Comparison of ENCODE assay signal across 24 cellular contexts in the genomic region with DNA sequence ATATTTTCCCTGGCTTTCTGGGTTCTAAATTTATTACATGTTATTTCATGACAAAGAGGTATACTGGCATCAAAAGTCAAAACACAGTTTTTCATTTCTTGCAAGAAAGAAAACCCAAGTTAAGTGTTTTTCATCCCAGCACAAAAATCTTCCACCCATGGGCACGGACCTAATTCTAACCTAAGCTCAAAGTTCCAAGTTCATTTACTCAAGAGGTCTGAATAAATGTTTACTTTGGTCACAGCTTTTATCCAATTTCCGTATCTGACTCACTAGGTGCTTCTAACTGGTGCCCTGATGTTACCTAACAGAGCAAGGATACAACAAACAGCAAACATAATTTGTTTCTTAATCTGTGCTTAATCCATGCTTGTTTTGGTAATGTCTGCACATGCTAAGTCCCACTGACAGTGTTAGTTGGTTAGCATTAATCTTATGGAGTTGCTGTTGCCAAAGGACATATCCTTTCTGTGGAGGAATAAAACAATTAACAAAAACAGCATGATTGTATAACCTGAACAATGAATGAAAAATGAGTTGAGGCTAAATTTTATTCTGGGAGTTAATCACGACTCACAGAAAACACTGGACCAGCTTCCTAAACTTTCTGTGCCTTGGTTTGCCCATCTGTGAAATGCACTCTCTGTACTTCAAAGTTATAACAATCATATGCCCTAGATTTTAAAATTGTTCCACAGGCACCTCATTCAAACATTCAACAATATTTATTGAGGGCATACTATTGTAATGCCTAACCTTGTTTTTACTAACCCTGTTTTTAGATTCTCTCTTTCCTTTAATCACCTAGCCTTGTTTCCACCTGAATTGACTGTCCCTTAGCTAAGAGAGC. TPM values are rescaled to one million over a fixed set of nuclear protein-coding genes. Genes with fewer than 3 reads are reported as not detected.
A peak's percentile ranks its signal among the peaks of the same experiment; 100 is the strongest.
DNase-seq lines count a peak whose midpoint lies in the region; ATAC-seq and TF ChIP-seq lines count a peak whose summit lies in the region.
"Had no signal": no experiment of that assay in that cellular context is flagged by ENCODE, and none has a peak within 500 bp of the region (broad histone marks: within the 10 kb centered on the region; RNA-seq: fewer than 3 reads in every experiment).

No MANE protein-coding gene starts in this region.

- no peaks in the 10 kb centered on the region for H3K9me3 ChIP-seq in PC-3 (ENCODE audit: low read length)
- peaks cover 0 to 8% of the 10 kb centered on the region in 2 donors for H3K9me3 ChIP-seq in left lung
- no peaks in the 10 kb centered on the region for H3K9me3 ChIP-seq in upper lobe of right lung
- H3K9me3 ChIP-seq in sigmoid colon = no peaks in the 10 kb centered on the region
- H3K9me3 ChIP-seq: SK-N-SH had no signal

- no peak for TF ChIP-seq POLR2A in sigmoid colon (IDR thresholded peaks at IDR 0.05)

- no peaks in the 10 kb centered on the region for H3K36me3 Mint-ChIP-seq in activated naive CD4-positive, alpha-beta T cell treated with anti-CD3 and anti-CD28 coated beads, Interleukin-2, amount 50 U/mL, for 24 hours
- H3K36me3 Mint-ChIP-seq in activated naive CD4-positive, alpha-beta T cell treated with anti-CD3 and anti-CD28 coated beads, Interleukin-2, amount 10 ng/mL, durations not matched to agents 7 days and 5 days = no peaks in the 10 kb centered on the region
- H3K36me3 Mint-ChIP-seq in endothelial cell (ENCODE audit: low read depth, unreplicated experiment) = peaks cover 14% of the 10 kb centered on the region
- H3K36me3 Mint-ChIP-seq: activated naive CD8-positive, alpha-beta T cell treated with anti-CD3 and anti-CD28 coated beads for 36 hours; IgD-negative memory B cell; memory B cell had no signal

- H3K27ac ChIP-seq in PC-3 (ENCODE audit: low read length) (peak overlapping the region; percentile 62), left lung (peak overlapping the region; percentile 33 to 49), upper lobe of right lung (peak overlapping the region; percentile 65), sigmoid colon (no peak overlapping the region)

- no peak overlapping the region for H2AFZ ChIP-seq in PC-3 (ENCODE audit: low read length)

- H3K4me2 ChIP-seq in PC-3 (ENCODE audit: low read length) = peak overlapping the region; percentile 61
- H3K4me2 ChIP-seq: SK-N-SH had no signal

- peak overlapping the region; percentile 17; the same call in 1 of the 2 replicates for H3K4me3 ChIP-seq in PC-3 (ENCODE audit: low read length)
- no peak overlapping the region for H3K4me3 ChIP-seq in left lung
- no peak overlapping the region for H3K4me3 ChIP-seq in upper lobe of right lung
- H3K4me3 ChIP-seq in sigmoid colon = no peak overlapping the region
- H3K4me3 ChIP-seq: HAP-1 had no signal

- no peaks in the 10 kb centered on the region for H3K9me3 Mint-ChIP-seq in activated naive CD4-positive, alpha-beta T cell treated with anti-CD3 and anti-CD28 coated beads, Interleukin-2, amount 50 U/mL, for 24 hours
- H3K9me3 Mint-ChIP-seq in activated naive CD4-positive, alpha-beta T cell treated with anti-CD3 and anti-CD28 coated beads, Interleukin-2, amount 10 ng/mL, durations not matched to agents 7 days and 5 days = peaks cover 5% of the 10 kb centered on the region
- H3K9me3 Mint-ChIP-seq in endothelial cell (ENCODE audit: unreplicated experiment) = no peaks in the 10 kb centered on the region
- H3K9me3 Mint-ChIP-seq: activated naive CD8-positive, alpha-beta T cell treated with anti-CD3 and anti-CD28 coated beads for 36 hours; IgD-negative memory B cell; memory B cell had no signal

- WGBS in sigmoid colon, 2 donors = 12 to 60% methylated on average over 3 of the region's 3 CpGs

- peaks cover 2% of the 10 kb centered on the region for H3K27me3 Mint-ChIP-seq in activated naive CD4-positive, alpha-beta T cell treated with anti-CD3 and anti-CD28 coated beads, Interleukin-2, amount 50 U/mL, for 24 hours
- H3K27me3 Mint-ChIP-seq in activated naive CD4-positive, alpha-beta T cell treated with anti-CD3 and anti-CD28 coated beads, Interleukin-2, amount 10 ng/mL, durations not matched to agents 7 days and 5 days = peaks cover 18% of the 10 kb centered on the region
- H3K27me3 Mint-ChIP-seq in endothelial cell (ENCODE audit: unreplicated experiment) = peaks cover 5% of the 10 kb centered on the region
- H3K27me3 Mint-ChIP-seq: IgD-negative memory B cell, memory B cell had no signal

- peaks cover 5% of the 10 kb centered on the region for H3K4me1 Mint-ChIP-seq in activated naive CD4-positive, alpha-beta T cell treated with anti-CD3 and anti-CD28 coated beads, Interleukin-2, amount 50 U/mL, for 24 hours
- H3K4me1 Mint-ChIP-seq in activated naive CD4-positive, alpha-beta T cell treated with anti-CD3 and anti-CD28 coated beads, Interleukin-2, amount 10 ng/mL, durations not matched to agents 7 days and 5 days = peaks cover 8% of the 10 kb centered on the region
- H3K4me1 Mint-ChIP-seq in endothelial cell (ENCODE audit: unreplicated experiment) = peaks cover 8% of the 10 kb centered on the region
- H3K4me1 Mint-ChIP-seq: nephron had no signal

- TF ChIP-seq EP300 in sigmoid colon (IDR thresholded peaks at IDR 0.05) = no peak

- DNase-seq in activated naive CD4-positive, alpha-beta T cell treated with anti-CD3 and anti-CD28 coated beads, Interleukin-2, amount 10 ng/mL, durations not matched to agents 7 days and 5 days = no peak
- DNase-seq in PC-3 (peak; percentile 81), left lung (no peak), upper lobe of right lung (no peak), omental fat pad (ENCODE audit: low spot score) (no peak), endothelial cell (ENCODE audit: low spot score) (no peak), sigmoid colon (no peak)
- DNase-seq: ACHN; activated naive CD8-positive, alpha-beta T cell treated with anti-CD3 and anti-CD28 coated beads for 36 hours; C1 segment of cervical spinal cord; hippocampal formation; islet precursor cell; NCI-H2081; NCI-H526; SK-N-SH; stimulated activated CD4-positive, alpha-beta T cell treated with anti-CD3 and anti-CD28 coated beads, Interleukin-12 subunit alpha, Interleukin-12 subunit beta, amount 100 ng/mL, for 4 hours; stimulated activated CD8-positive, alpha-beta memory T cell treated with anti-CD3 and anti-CD28 coated beads, Interleukin-4, amount 100 ng/mL, for 48 hours; substantia nigra; T-helper 9 cell had no signal

- no peak overlapping the region for H3K4me3 Mint-ChIP-seq in activated naive CD4-positive, alpha-beta T cell treated with anti-CD3 and anti-CD28 coated beads, Interleukin-2, amount 50 U/mL, for 24 hours
- no peak overlapping the region for H3K4me3 Mint-ChIP-seq in activated naive CD4-positive, alpha-beta T cell treated with anti-CD3 and anti-CD28 coated beads, Interleukin-2, amount 10 ng/mL, durations not matched to agents 7 days and 5 days
- H3K4me3 Mint-ChIP-seq in endothelial cell (ENCODE audit: unreplicated experiment) = no peak overlapping the region
- H3K4me3 Mint-ChIP-seq: activated naive CD8-positive, alpha-beta T cell treated with anti-CD3 and anti-CD28 coated beads for 36 hours; IgD-negative memory B cell; memory B cell; nephron had no signal

- intact Hi-C loops in PC-3 (cut with micrococcal nuclease) = no loop called here
- intact Hi-C loops in left lung (cut with DNase I) = no loop called here
- intact Hi-C loops in upper lobe of right lung (cut with DNase I) = no loop called here
- intact Hi-C loops in sigmoid colon (cut with DNase I) = no loop called here

- BruUV-seq in PC-3 (replicated peaks; lab: Mats Ljungman, UMichigan) = no TSS peak

- H3K4me1 ChIP-seq in PC-3 (ENCODE audit: insufficient read depth, low read length) (peaks cover 31% of the 10 kb centered on the region), left lung (peaks cover 3 to 13% of the 10 kb centered on the region in 2 donors), upper lobe of right lung (peaks cover 17% of the 10 kb centered on the region), sigmoid colon (peaks cover 0 to 4% (median 0%) of the 10 kb centered on the region in 4 donors)

- no peaks in the 10 kb centered on the region for H3F3A ChIP-seq in PC-3 (ENCODE audit: low read length, unreplicated experiment)

- TF ChIP-seq CTCF in PC-3 (conservative IDR thresholded peaks at IDR 0.05; ENCODE audit: low read depth, low read length) (no peak), left lung (IDR thresholded peaks at IDR 0.05) (no peak), upper lobe of right lung (IDR thresholded peaks at IDR 0.05) (no peak), omental fat pad (IDR thresholded peaks at IDR 0.05) (no peak), endothelial cell (IDR thresholded peaks at IDR 0.05; ENCODE audit: unreplicated experiment) (no peak), sigmoid colon (IDR thresholded peaks at IDR 0.05) (no peak)

- H3K27me3 ChIP-seq in PC-3 (ENCODE audit: low read length) = no peaks in the 10 kb centered on the region
- no peaks in the 10 kb centered on the region for H3K27me3 ChIP-seq in left lung
- no peaks in the 10 kb centered on the region for H3K27me3 ChIP-seq in upper lobe of right lung
- H3K27me3 ChIP-seq in sigmoid colon = no peaks in the 10 kb centered on the region

- H3K79me2 ChIP-seq in PC-3 (ENCODE audit: low read length) = peaks cover 3% of the 10 kb centered on the region

- CTCF ChIA-PET in activated naive CD4-positive, alpha-beta T cell treated with anti-CD3 and anti-CD28 coated beads, Interleukin-2, amount 10 ng/mL, durations not matched to agents 7 days and 5 days (lab: Charles Lee) = no interaction called here
- CTCF ChIA-PET in PC-3 (lab: Charles Lee) = interaction anchor here (0.8 to 1.9 kb wide), 2 partner anchors 13 to 65 kb away, joined by 3 to 9 read pairs; partner anchors contain the start of gene FMO5

- H3K36me3 ChIP-seq in PC-3 (ENCODE audit: low read depth, low read length) (no peaks in the 10 kb centered on the region), left lung (no peaks in the 10 kb centered on the region), upper lobe of right lung (no peaks in the 10 kb centered on the region), sigmoid colon (no peaks in the 10 kb centered on the region)
- H3K36me3 ChIP-seq: HAP-1 had no signal

- H3K9ac ChIP-seq in PC-3 (ENCODE audit: low read length) = no peak overlapping the region
- H3K9ac ChIP-seq: SK-N-SH had no signal

- peak; percentile 17 for ATAC-seq in PC-3
- ATAC-seq in left lung = peak; percentile 20
- no peak for ATAC-seq in upper lobe of right lung
- no peak for ATAC-seq in omental fat pad (ENCODE audit: low FRiP score)

- peak overlapping the region; percentile 60 for H3K27ac Mint-ChIP-seq in activated naive CD4-positive, alpha-beta T cell treated with anti-CD3 and anti-CD28 coated beads, Interleukin-2, amount 50 U/mL, for 24 hours
- no peak overlapping the region for H3K27ac Mint-ChIP-seq in activated naive CD4-positive, alpha-beta T cell treated with anti-CD3 and anti-CD28 coated beads, Interleukin-2, amount 10 ng/mL, durations not matched to agents 7 days and 5 days
- no peak overlapping the region for H3K27ac Mint-ChIP-seq in endothelial cell (ENCODE audit: unreplicated experiment)
- H3K27ac Mint-ChIP-seq: activated naive CD8-positive, alpha-beta T cell treated with anti-CD3 and anti-CD28 coated beads for 36 hours; IgD-negative memory B cell; memory B cell had no signal

- POLR2A ChIA-PET in PC-3 (lab: Charles Lee; ENCODE audit: unreplicated experiment) = no interaction called here

- H4K20me1 ChIP-seq in PC-3 (ENCODE audit: low read length) = no peaks in the 10 kb centered on the region

- H3K9me2 ChIP-seq in PC-3 (replicated peaks; ENCODE audit: low read length) = no peaks in the 10 kb centered on the region
- H3K9me2 ChIP-seq: SK-N-SH had no signal

RNA-seq across cellular contexts. Expression of gene CHD1L, which starts 4.2 kb away (rescaled TPM):
- total RNA-seq in PC-3 (2014; rRNA removed) = 63.9 and 69.8 TPM in 2 replicates
- 10 to 100 TPM; 36.2 to 40.3 TPM for total RNA-seq in left lung
- 36.2 TPM for total RNA-seq in upper lobe of right lung
- total RNA-seq in omental fat pad = 10 to 100 TPM; 16.8 to 35.2 (median 24.6) TPM
- 88.2 TPM for total RNA-seq in endothelial cell (ENCODE audit: unreplicated experiment)
- 10 to 100 TPM; 19.7 to 27.4 (median 23.6) TPM for total RNA-seq in sigmoid colon
- 10 to 100 TPM; 12.6 to 20.6 (median 18.3) TPM for polyA plus RNA-seq in sigmoid colon

RNA-seq across cellular contexts. Expression of gene FMO5, which starts 13.1 kb away (rescaled TPM):
- total RNA-seq in PC-3 (2014; rRNA removed) (2.8 and 3.2 TPM in 2 replicates), left lung (10 to 100 TPM; 25.8 to 29.0 TPM), upper lobe of right lung (95.9 TPM), omental fat pad (1 to 10 TPM; 2.0 to 9.6 (median 2.8) TPM), endothelial cell (ENCODE audit: unreplicated experiment) (1.6 TPM), sigmoid colon (1 to 10 TPM; 1.9 to 7.1 (median 3.2) TPM)
- 10 to 100 TPM; 10.2 to 48.8 (median 40.2) TPM for polyA plus RNA-seq in sigmoid colon

Comparison
In these comparisons a context has a peak if more than half of its experiments do, and no peak if none do; other contexts are left out.
1. ATAC-seq: peak in PC-3 (single experiment) and left lung (single experiment); none in upper lobe of right lung (single experiment) and omental fat pad (single experiment).
2. H3K27ac ChIP-seq: peak in PC-3 (single experiment), left lung (2 of 2) and upper lobe of right lung (single experiment); none in sigmoid colon (0 of 4).